ENCODE assay signal across 1 cellular context in genomic region chr19:18397242-18398202, GRCh38.
TF ChIP-seq lines count a peak whose summit lies in the region.

Gene LRRC25 (minus strand): TSS chr19:18397622. CDS start chr19:18396963, 659 bp downstream.

TF ChIP-seq in liver, 16 proteins besides CTCF, POLR2A, EP300 and RAD21 (continued from another document):
- TF ChIP-seq ZBTB33 (IDR thresholded peaks at IDR 0.05) (no peak), JUND (IDR thresholded peaks at IDR 0.05) (no peak), EGR1 (IDR thresholded peaks at IDR 0.05; ENCODE audit: low read depth in 2 of 2) (no peak), TAF1 (conservative IDR thresholded peaks at IDR 0.05) (no peak), HNF4A (conservative IDR thresholded peaks at IDR 0.05) (no peak), RXRA (IDR thresholded peaks at IDR 0.05) (no peak), NR2F2 (IDR thresholded peaks at IDR 0.05) (no peak), SP1 (IDR thresholded peaks at IDR 0.05) (no peak)
- TF ChIP-seq, protein P1, sequence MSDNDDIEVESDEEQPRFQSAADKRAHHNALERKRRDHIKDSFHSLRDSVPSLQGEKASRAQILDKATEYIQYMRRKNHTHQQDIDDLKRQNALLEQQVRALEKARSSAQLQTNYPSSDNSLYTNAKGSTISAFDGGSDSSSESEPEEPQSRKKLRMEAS (IDR thresholded peaks at IDR 0.05), result no peak
- TF ChIP-seq, protein P2, sequence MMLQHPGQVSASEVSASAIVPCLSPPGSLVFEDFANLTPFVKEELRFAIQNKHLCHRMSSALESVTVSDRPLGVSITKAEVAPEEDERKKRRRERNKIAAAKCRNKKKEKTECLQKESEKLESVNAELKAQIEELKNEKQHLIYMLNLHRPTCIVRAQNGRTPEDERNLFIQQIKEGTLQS (IDR thresholded peaks at IDR 0.05), result no peak
